In the genomic region with DNA sequence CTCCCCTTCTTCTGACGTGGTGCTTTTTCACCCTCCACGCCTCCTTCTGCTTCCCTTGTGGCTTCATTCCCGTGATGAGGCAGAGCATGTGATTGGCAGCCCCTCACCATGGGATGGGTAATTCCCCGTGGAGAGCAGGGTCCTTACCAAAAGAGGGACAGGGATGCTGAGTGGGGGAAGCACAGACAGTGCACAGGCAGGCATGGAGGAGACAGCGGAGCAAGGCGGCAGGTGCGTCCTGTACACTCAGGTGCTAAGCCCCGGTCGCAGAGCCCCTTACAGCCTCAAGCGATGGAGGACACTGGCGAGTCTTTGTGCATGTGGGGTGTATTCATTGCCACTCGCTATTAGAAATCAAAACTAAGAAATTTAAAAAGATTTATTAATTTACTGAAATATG, we compare ENCODE assay signal across 23 cellular contexts.
"Had no signal": no experiment of that assay in that cellular context is flagged by ENCODE, and none has a peak within 500 bp of the region (broad histone marks: within the 10 kb centered on the region; RNA-seq: fewer than 3 reads in every experiment).

No MANE protein-coding gene starts in this region.

- H3K4me1 ChIP-seq: testis had no signal

- H3K36me3 Mint-ChIP-seq: activated naive CD8-positive, alpha-beta T cell treated with anti-CD3 and anti-CD28 coated beads, Interleukin-2, amount 10 ng/mL, durations not matched to agents 7 days and 5 days; memory B cell had no signal

- H3K27ac ChIP-seq: breast epithelium, epithelial cell of prostate, testis had no signal

- H3K4me3 ChIP-seq: breast epithelium, coronary artery, mucosa of descending colon, sigmoid colon, testis had no signal

- ATAC-seq: activated CD4-positive, alpha-beta T cell treated with anti-CD3 and anti-CD28 coated beads for 36 hours; activated T-cell treated with anti-CD3 and anti-CD28 coated beads, Interleukin-2, amount 50 U/mL, for 4 hours; heart left ventricle; mucosa of descending colon; WTC11 had no signal

- DNase-seq: activated CD4-positive, alpha-beta T cell treated with anti-CD3 and anti-CD28 coated beads for 36 hours; activated CD4-positive, alpha-beta T cell treated with anti-CD3 and anti-CD28 coated beads, Interleukin-2, amount 50 U/mL, for 4 hours; activated CD8-positive, alpha-beta memory T cell treated with anti-CD3 and anti-CD28 coated beads for 24 hours; activated CD8-positive, alpha-beta memory T cell treated with anti-CD3 and anti-CD28 coated beads, Interleukin-2, amount 50 U/mL, for 4 hours; activated naive CD4-positive, alpha-beta T cell; activated naive CD8-positive, alpha-beta T cell treated with anti-CD3 and anti-CD28 coated beads, Interleukin-2, amount 10 ng/mL, durations not matched to agents 7 days and 5 days; activated T-cell treated with anti-CD3 and anti-CD28 coated beads, Interleukin-2, amount 50 U/mL, for 4 hours; amniotic stem cell; cerebellar nuclear complex; mucosa of descending colon; sigmoid colon; stimulated activated CD4-positive, alpha-beta T cell treated with anti-CD3 and anti-CD28 coated beads, Interleukin-4, amount 100 ng/mL, for 1 hour; stimulated activated naive CD4-positive, alpha-beta T cell; T-helper 9 cell; testis had no signal

- H3K9me3 ChIP-seq: breast epithelium, heart left ventricle, mucosa of descending colon, sigmoid colon, testis had no signal

- H3K36me3 ChIP-seq: breast epithelium, heart left ventricle, sigmoid colon had no signal

- H3K27ac Mint-ChIP-seq: activated CD4-positive, alpha-beta T cell treated with anti-CD3 and anti-CD28 coated beads for 36 hours; activated naive CD8-positive, alpha-beta T cell treated with anti-CD3 and anti-CD28 coated beads, Interleukin-2, amount 10 ng/mL, durations not matched to agents 7 days and 5 days; activated T-helper 2 cell treated with anti-CD3 and anti-CD28 coated beads, Interferon-gamma antibody, Interleukin-2, Interleukin-4, amounts not matched to agents 10 μg/mL and 5 μg/mL and 100 μg/mL, durations not matched to agents 14 hours and 24 hours and 36 hours; memory B cell had no signal

- H3K27me3 Mint-ChIP-seq: activated CD4-positive, alpha-beta T cell treated with anti-CD3 and anti-CD28 coated beads for 36 hours; memory B cell; type B pancreatic cell had no signal

- H3K27me3 ChIP-seq: breast epithelium, heart left ventricle, sigmoid colon, testis had no signal

- H3K4me3 Mint-ChIP-seq: activated CD4-positive, alpha-beta T cell treated with anti-CD3 and anti-CD28 coated beads for 36 hours; activated naive CD8-positive, alpha-beta T cell treated with anti-CD3 and anti-CD28 coated beads, Interleukin-2, amount 10 ng/mL, durations not matched to agents 7 days and 5 days; activated T-cell treated with anti-CD3 and anti-CD28 coated beads, Interleukin-2, amount 50 U/mL, for 4 hours; memory B cell; type B pancreatic cell; WTC11 had no signal

- H3K9me3 Mint-ChIP-seq: activated naive CD8-positive, alpha-beta T cell treated with anti-CD3 and anti-CD28 coated beads, Interleukin-2, amount 10 ng/mL, durations not matched to agents 7 days and 5 days; activated T-cell treated with anti-CD3 and anti-CD28 coated beads, Interleukin-2, amount 50 U/mL, for 4 hours; activated T-helper 2 cell treated with anti-CD3 and anti-CD28 coated beads, Interferon-gamma antibody, Interleukin-2, Interleukin-4, amounts not matched to agents 10 μg/mL and 5 μg/mL and 100 μg/mL, durations not matched to agents 14 hours and 24 hours and 36 hours; memory B cell; type B pancreatic cell had no signal
